Comparison of ENCODE assay signal across 1 cellular context in genomic region chr12:52147983-52148540, GRCh38.
TF ChIP-seq lines count a peak whose summit lies in the region.

No MANE protein-coding gene starts in this region.

TF ChIP-seq in K562, 482 proteins besides CTCF, POLR2A, EP300 and RAD21:
- no peak for TF ChIP-seq MLLT1 (IDR thresholded peaks at IDR 0.05)
- no peak for TF ChIP-seq STAT5B (CRISPR knock-in tag; IDR thresholded peaks at IDR 0.05)
- no peak for TF ChIP-seq FOS (IDR thresholded peaks at IDR 0.05; ENCODE audit: extremely low read depth, insufficient read length)
